13 cellular contexts compared by ENCODE assay signal in genomic region chr5:172109749-172110148, GRCh38.
A peak's percentile ranks its signal among the peaks of the same experiment; 100 is the strongest.
DNase-seq lines count a peak whose midpoint lies in the region; ATAC-seq lines count a peak whose summit lies in the region.
"Had no signal": no experiment of that assay in that cellular context is flagged by ENCODE, and none has a peak within 500 bp of the region (broad histone marks: within the 10 kb centered on the region; RNA-seq: fewer than 3 reads in every experiment).

No MANE protein-coding gene starts in this region.

- H4K20me1 ChIP-seq in BLaER1 treated with 17β-estradiol and CSF1 and Interleukin-3, amounts not matched to agents 10 nM and 100 nM = peaks cover 0 to 67% (median 16%) of the 10 kb centered on the region in 11 experiments; a peak in 15 of 22 replicates

- H3K9me3 ChIP-seq in BLaER1 treated with 17β-estradiol and CSF1 and Interleukin-3, amounts not matched to agents 10 nM and 100 nM (replicated peaks in 1 of 11) = no peaks in the 10 kb centered on the region
- H3K9me3 ChIP-seq in CD8-positive, alpha-beta memory T cell (ENCODE audit: low read length) = no peaks in the 10 kb centered on the region
- no peaks in the 10 kb centered on the region for H3K9me3 ChIP-seq in naive thymus-derived CD4-positive, alpha-beta T cell (ENCODE audit: control insufficient read depth in 2 of 3, low read length in 3 of 3)

- no peak for DNase-seq in CD8-positive, alpha-beta memory T cell
- no peak for DNase-seq in naive thymus-derived CD4-positive, alpha-beta T cell
- DNase-seq in NCI-H446 treated with DMSO at 0.1 percent for 48 hours (lab: John Stamatoyannopoulos, UW) = no peak
- DNase-seq in NCI-H1048 (lab: John Stamatoyannopoulos, UW) = no peak
- DNase-seq: activated CD8-positive, alpha-beta memory T cell treated with anti-CD3 and anti-CD28 coated beads, Interleukin-2, amount 50 U/mL, for 48 hours; NCI-H146; NCI-H748 treated with DMSO at 0.1 percent for 48 hours; RPMI8226 had no signal

- peaks cover 19 to 80% (median 39%) of the 10 kb centered on the region in 11 experiments for H3K36me3 ChIP-seq in BLaER1 treated with 17β-estradiol and CSF1 and Interleukin-3, amounts not matched to agents 10 nM and 100 nM
- H3K36me3 ChIP-seq in CD8-positive, alpha-beta memory T cell (ENCODE audit: insufficient read depth, low read length) = peaks cover 17% of the 10 kb centered on the region
- H3K36me3 ChIP-seq in naive thymus-derived CD4-positive, alpha-beta T cell (ENCODE audit: control insufficient read depth in 2 of 3, insufficient read depth in 3 of 3, low read length in 3 of 3) = peaks cover 10 to 37% (median 11%) of the 10 kb centered on the region in 3 experiments

- peak overlapping the region; percentile 59 to 98 (median 96) for H3K27ac Mint-ChIP-seq in CD8-positive, alpha-beta memory T cell
- peak overlapping the region; percentile 96 for H3K27ac Mint-ChIP-seq in activated T-helper 17 cell treated with anti-CD3 and anti-CD28 coated beads, Interleukin-2, amount 50 U/mL, for 72 hours
- peak overlapping the region; percentile 84 to 97 (median 91) for H3K27ac Mint-ChIP-seq in naive thymus-derived CD4-positive, alpha-beta T cell

- peaks cover 2 to 57% (median 2%) of the 10 kb centered on the region in 3 donors for H3K36me3 Mint-ChIP-seq in CD8-positive, alpha-beta memory T cell
- H3K36me3 Mint-ChIP-seq in activated T-helper 17 cell treated with anti-CD3 and anti-CD28 coated beads, Interleukin-2, amount 50 U/mL, for 72 hours (ENCODE audit: low read depth) = peaks cover 82% of the 10 kb centered on the region
- H3K36me3 Mint-ChIP-seq in naive thymus-derived CD4-positive, alpha-beta T cell = peaks cover 0 to 48% (median 13%) of the 10 kb centered on the region in 5 donors

- H3K27me3 ChIP-seq in BLaER1 treated with 17β-estradiol and CSF1 and Interleukin-3, amounts not matched to agents 10 nM and 100 nM = no peaks in the 10 kb centered on the region
- H3K27me3 ChIP-seq in CD8-positive, alpha-beta memory T cell (ENCODE audit: insufficient read depth, low read length, poor library complexity, severe bottlenecking) = no peaks in the 10 kb centered on the region
- H3K27me3 ChIP-seq in naive thymus-derived CD4-positive, alpha-beta T cell (ENCODE audit: control insufficient read depth in 2 of 2, insufficient read depth in 2 of 2, low read length in 2 of 2) = no peaks in the 10 kb centered on the region

- peaks cover 77 to 97% (median 81%) of the 10 kb centered on the region in 10 experiments for H3K4me1 ChIP-seq in BLaER1 treated with 17β-estradiol and CSF1 and Interleukin-3, amounts not matched to agents 10 nM and 100 nM
- peaks cover 64% of the 10 kb centered on the region for H3K4me1 ChIP-seq in CD8-positive, alpha-beta memory T cell (ENCODE audit: insufficient read depth, low read length)
- peaks cover 56 to 61% of the 10 kb centered on the region in 2 donors for H3K4me1 ChIP-seq in naive thymus-derived CD4-positive, alpha-beta T cell (ENCODE audit: control insufficient read depth in 2 of 2, insufficient read depth in 2 of 2, low read length in 2 of 2)

- peak overlapping the region in 10 of 11 experiments; percentile 19 to 86 (median 84); a peak in 19 of 22 replicates for H3K27ac ChIP-seq in BLaER1 treated with 17β-estradiol and CSF1 and Interleukin-3, amounts not matched to agents 10 nM and 100 nM
- no peak overlapping the region for H3K27ac ChIP-seq in CD8-positive, alpha-beta memory T cell (ENCODE audit: low read depth, low read length)
- peak overlapping the region; percentile 71 for H3K27ac ChIP-seq in naive thymus-derived CD4-positive, alpha-beta T cell (ENCODE audit: low read depth, low read length)
- H3K27ac ChIP-seq: C4-2B, KMS-11 had no signal

- peak overlapping the region in 5 of 7 donors; percentile 25 to 63 (median 53) for H3K4me3 Mint-ChIP-seq in CD8-positive, alpha-beta memory T cell
- peak overlapping the region; percentile 92 for H3K4me3 Mint-ChIP-seq in activated T-helper 17 cell treated with anti-CD3 and anti-CD28 coated beads, Interleukin-2, amount 50 U/mL, for 72 hours
- H3K4me3 Mint-ChIP-seq in naive thymus-derived CD4-positive, alpha-beta T cell = peak overlapping the region in 9 of 10 donors; percentile 35 to 79 (median 62)

- H3K9ac ChIP-seq in BLaER1 treated with 17β-estradiol and CSF1 and Interleukin-3, amounts not matched to agents 10 nM and 100 nM = peak overlapping the region in 10 of 11 experiments; percentile 19 to 79 (median 70); a peak in 7 of 22 replicates
- H3K9ac ChIP-seq: KMS-11 had no signal

- no peak for ATAC-seq in activated T-helper 17 cell treated with anti-CD3 and anti-CD28 coated beads, Interleukin-2, amount 50 U/mL, for 72 hours (replicated peaks)
- ATAC-seq in naive thymus-derived CD4-positive, alpha-beta T cell = no peak
- ATAC-seq in GM21447 (IDR thresholded peaks at IDR 0.05; ENCODE audit: unreplicated experiment) = no peak

- POLR2A ChIA-PET in CD8-positive, alpha-beta memory T cell (lab: Charles Lee) = interaction anchor here (1.3 kb wide), 1 partner anchor 79 kb away, joined by 4 read pairs; no protein-coding TSS in a partner anchor
- POLR2A ChIA-PET in naive thymus-derived CD4-positive, alpha-beta T cell (lab: Charles Lee) = interaction anchor here (1.0 to 7.6 kb wide), 6 partner anchors 42 to 78 kb away, joined by 3 to 71 read pairs (median 13); partner anchors contain the start of gene STK10

- peaks cover 59 to 79% (median 68%) of the 10 kb centered on the region in 3 donors for H3K4me1 Mint-ChIP-seq in CD8-positive, alpha-beta memory T cell
- H3K4me1 Mint-ChIP-seq in activated T-helper 17 cell treated with anti-CD3 and anti-CD28 coated beads, Interleukin-2, amount 50 U/mL, for 72 hours = peaks cover 33% of the 10 kb centered on the region
- peaks cover 38 to 76% (median 66%) of the 10 kb centered on the region in 7 donors for H3K4me1 Mint-ChIP-seq in naive thymus-derived CD4-positive, alpha-beta T cell

- no peak overlapping the region for H3K4me3 ChIP-seq in BLaER1 treated with 17β-estradiol and CSF1 and Interleukin-3, amounts not matched to agents 10 nM and 100 nM
- H3K4me3 ChIP-seq in CD8-positive, alpha-beta memory T cell (ENCODE audit: low read length) = no peak overlapping the region
- H3K4me3 ChIP-seq in naive thymus-derived CD4-positive, alpha-beta T cell (ENCODE audit: low read length) = no peak overlapping the region

- CTCF ChIA-PET in CD8-positive, alpha-beta memory T cell (lab: Charles Lee) = interaction anchor here (1.0 to 9.7 kb wide), 3 partner anchors 65 to 173 kb away, joined by 3 to 177 read pairs (median 30); partner anchors contain the start of gene STK10
- CTCF ChIA-PET in naive thymus-derived CD4-positive, alpha-beta T cell (lab: Charles Lee) = interaction anchor here (0.7 to 4.5 kb wide), 4 partner anchors 41 to 184 kb away, joined by 3 to 43 read pairs (median 4); partner anchors contain the start of gene STK10

- H3K4me2 ChIP-seq in BLaER1 treated with 17β-estradiol and CSF1 and Interleukin-3, amounts not matched to agents 10 nM and 100 nM = peak overlapping the region in 10 of 11 experiments; percentile 91 to 99 (median 94); a peak in 16 of 22 replicates
- H3K4me2 ChIP-seq: KMS-11 had no signal

- H3K9me3 Mint-ChIP-seq in CD8-positive, alpha-beta memory T cell = no peaks in the 10 kb centered on the region
- H3K9me3 Mint-ChIP-seq in activated T-helper 17 cell treated with anti-CD3 and anti-CD28 coated beads, Interleukin-2, amount 50 U/mL, for 72 hours = peaks cover 1% of the 10 kb centered on the region
- H3K9me3 Mint-ChIP-seq in naive thymus-derived CD4-positive, alpha-beta T cell = no peaks in the 10 kb centered on the region

- peaks cover 0 to 4% of the 10 kb centered on the region in 2 donors for H3K27me3 Mint-ChIP-seq in CD8-positive, alpha-beta memory T cell
- H3K27me3 Mint-ChIP-seq in activated T-helper 17 cell treated with anti-CD3 and anti-CD28 coated beads, Interleukin-2, amount 50 U/mL, for 72 hours = no peaks in the 10 kb centered on the region
- H3K27me3 Mint-ChIP-seq in naive thymus-derived CD4-positive, alpha-beta T cell = no peaks in the 10 kb centered on the region

- intact Hi-C loops in naive thymus-derived CD4-positive, alpha-beta T cell (cut with micrococcal nuclease) = loop anchor here (2.0 to 5.0 kb wide), 3 partner anchors 41 to 663 kb away; partner anchors contain the start of genes DUSP1 (in 1 of the 2) and FBXW11 (in 1 of the 2)
